ENCODE assay signal across 25 cellular contexts in the genomic region with DNA sequence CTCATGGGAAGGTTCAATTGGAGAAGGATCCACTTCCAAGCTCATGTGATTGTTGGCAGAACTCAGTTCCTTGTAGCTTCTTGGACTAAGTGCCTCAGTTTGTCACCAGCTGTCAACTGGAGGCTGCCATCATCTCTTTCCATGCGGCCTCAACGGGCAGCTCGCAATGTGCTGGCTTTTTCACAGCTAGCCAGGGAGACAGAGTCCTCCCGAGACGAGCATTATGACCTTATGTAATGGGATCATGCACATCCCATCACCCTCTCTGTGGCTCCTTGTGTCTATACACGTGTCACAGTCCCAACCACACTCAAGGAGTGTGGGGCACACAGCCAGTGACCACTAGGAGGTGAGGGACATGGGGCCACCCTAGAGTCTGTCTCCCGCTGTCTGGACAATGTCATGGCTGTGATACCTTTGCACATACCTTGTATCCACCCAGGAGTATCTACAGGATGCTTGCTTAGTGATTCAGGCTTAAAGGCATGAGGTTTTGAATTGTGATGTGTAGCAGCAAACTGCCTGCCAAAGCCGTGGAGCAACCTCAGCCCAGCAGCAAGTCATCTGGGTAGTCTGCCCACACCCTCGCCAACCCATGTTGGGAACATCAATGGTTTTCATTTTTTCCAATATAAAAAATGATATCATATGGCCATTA. TPM values are rescaled to one million over a fixed set of nuclear protein-coding genes. Genes with fewer than 3 reads are reported as not detected.
DNase-seq lines count a peak whose midpoint lies in the region; ATAC-seq and TF ChIP-seq lines count a peak whose summit lies in the region.
"Had no signal": no experiment of that assay in that cellular context is flagged by ENCODE, and none has a peak within 500 bp of the region (broad histone marks: within the 10 kb centered on the region; RNA-seq: fewer than 3 reads in every experiment).

No MANE protein-coding gene starts in this region.

- H3K27me3 Mint-ChIP-seq in stimulated activated memory B cell treated with anti-CD40 and anti-IgM and Interleukin-4, amounts not matched to agents 10 μg/mL and 1 μg/mL and 100 μg/mL, for 72 hours = peaks cover 41% of the 10 kb centered on the region

- no peak overlapping the region for H3K4me3 Mint-ChIP-seq in stimulated activated memory B cell treated with anti-CD40 and anti-IgM and Interleukin-4, amounts not matched to agents 10 μg/mL and 1 μg/mL and 100 μg/mL, for 72 hours
- H3K4me3 Mint-ChIP-seq: activated CD4-positive, alpha-beta T cell treated with anti-CD3 and anti-CD28 coated beads, Interleukin-2, amount 10 ng/mL, durations not matched to agents 24 days and 14 days; activated naive CD4-positive, alpha-beta T cell treated with anti-CD3 and anti-CD28 coated beads, Interleukin-2, amount 10 ng/mL, durations not matched to agents 7 days and 5 days; mesothelial cell of epicardium; natural killer cell; stimulated activated naive CD8-positive, alpha-beta T cell treated with anti-CD3 and anti-CD28 coated beads, Interleukin-15, amount 100 ng/mL, for 72 hours had no signal

- peaks cover 4% of the 10 kb centered on the region for H3K36me3 Mint-ChIP-seq in stimulated activated memory B cell treated with anti-CD40 and anti-IgM and Interleukin-4, amounts not matched to agents 10 μg/mL and 1 μg/mL and 100 μg/mL, for 72 hours
- H3K36me3 Mint-ChIP-seq: activated naive CD4-positive, alpha-beta T cell treated with anti-CD3 and anti-CD28 coated beads, Interleukin-2, amount 10 ng/mL, durations not matched to agents 7 days and 5 days; natural killer cell had no signal

- POLR2A ChIA-PET in RWPE1 (lab: Yijun Ruan, JAX; ENCODE audit: low non-redundant PET) = no interaction called here

- TF ChIP-seq CTCF in RWPE1 (conservative IDR thresholded peaks at IDR 0.05; ENCODE audit: low read depth) (no peak), foreskin fibroblast (IDR thresholded peaks at IDR 0.05; ENCODE audit: low read depth, low read length) (no peak)

- H3K27ac ChIP-seq in RWPE1 = no peak overlapping the region
- H3K27ac ChIP-seq: 22Rv1, parathyroid adenoma, tibial nerve had no signal

- CTCF ChIA-PET in RWPE1 (lab: Yijun Ruan, JAX) = no interaction called here

- no peak overlapping the region for H3K4me3 ChIP-seq in foreskin fibroblast (ENCODE audit: low read depth in 1 of 2, low read length in 2 of 2)
- H3K4me3 ChIP-seq: tibial nerve had no signal

- no peak overlapping the region for H3K27ac Mint-ChIP-seq in stimulated activated memory B cell treated with anti-CD40 and anti-IgM and Interleukin-4, amounts not matched to agents 10 μg/mL and 1 μg/mL and 100 μg/mL, for 72 hours
- H3K27ac Mint-ChIP-seq: activated CD4-positive, alpha-beta T cell treated with anti-CD3 and anti-CD28 coated beads, Interleukin-2, amount 10 ng/mL, durations not matched to agents 24 days and 14 days; activated naive CD4-positive, alpha-beta T cell treated with anti-CD3 and anti-CD28 coated beads, Interleukin-2, amount 10 ng/mL, durations not matched to agents 7 days and 5 days; mesothelial cell of epicardium; natural killer cell; stimulated activated naive CD8-positive, alpha-beta T cell treated with anti-CD3 and anti-CD28 coated beads, Interleukin-15, amount 100 ng/mL, for 72 hours had no signal

- no peaks in the 10 kb centered on the region for H3K4me1 Mint-ChIP-seq in stimulated activated memory B cell treated with anti-CD40 and anti-IgM and Interleukin-4, amounts not matched to agents 10 μg/mL and 1 μg/mL and 100 μg/mL, for 72 hours
- H3K4me1 Mint-ChIP-seq: activated CD4-positive, alpha-beta T cell treated with anti-CD3 and anti-CD28 coated beads, Interleukin-2, amount 10 ng/mL, durations not matched to agents 24 days and 14 days; activated naive CD4-positive, alpha-beta T cell treated with anti-CD3 and anti-CD28 coated beads, Interleukin-2, amount 10 ng/mL, durations not matched to agents 7 days and 5 days had no signal

- DNase-seq in DMS53 (lab: John Stamatoyannopoulos, UW) (peak; percentile 8), DMS53 treated with DMSO at 0.1 percent for 48 hours (lab: John Stamatoyannopoulos, UW; ENCODE audit: unreplicated experiment) (no peak), RWPE1 (ENCODE audit: low spot score) (peak; percentile 18), foreskin fibroblast (peak; percentile 10 to 19), T-helper 2 cell (no peak), left lobe of liver (ENCODE audit: low spot score) (no peak)
- DNase-seq: activated CD4-positive, alpha-beta T cell treated with anti-CD3 and anti-CD28 coated beads, Interleukin-2, amount 10 ng/mL, durations not matched to agents 24 days and 14 days; activated naive CD4-positive, alpha-beta T cell treated with anti-CD3 and anti-CD28 coated beads, Interleukin-2, amount 10 ng/mL, durations not matched to agents 7 days and 5 days; BE2C; Caco-2; natural killer cell; NCI-H1417; NCI-H2171 treated with DMSO at 0.1 percent for 48 hours; NCI-H69; Right ventricle myocardium superior; stimulated activated CD4-positive, alpha-beta T cell treated with anti-CD3 and anti-CD28 coated beads, Interleukin-2, amount 100 ng/mL, for 24 hours; stimulated activated naive CD8-positive, alpha-beta T cell treated with anti-CD3 and anti-CD28 coated beads, Interleukin-15, amount 100 ng/mL, for 72 hours had no signal

- peak; percentile 37 for ATAC-seq in stimulated activated memory B cell treated with anti-CD40 and anti-IgM and Interleukin-4, amounts not matched to agents 10 μg/mL and 1 μg/mL and 100 μg/mL, for 72 hours
- no peak for ATAC-seq in left lobe of liver
- ATAC-seq in HG03280 (IDR thresholded peaks at IDR 0.05; ENCODE audit: unreplicated experiment) = no peak
- ATAC-seq: HCT116; HepG2; natural killer cell; stimulated activated naive CD8-positive, alpha-beta T cell treated with anti-CD3 and anti-CD28 coated beads, Interleukin-15, amount 100 ng/mL, for 72 hours had no signal

- peaks cover 6% of the 10 kb centered on the region for H3K9me3 Mint-ChIP-seq in stimulated activated memory B cell treated with anti-CD40 and anti-IgM and Interleukin-4, amounts not matched to agents 10 μg/mL and 1 μg/mL and 100 μg/mL, for 72 hours
- H3K9me3 Mint-ChIP-seq: activated CD4-positive, alpha-beta T cell treated with anti-CD3 and anti-CD28 coated beads, Interleukin-2, amount 10 ng/mL, durations not matched to agents 24 days and 14 days; activated naive CD4-positive, alpha-beta T cell treated with anti-CD3 and anti-CD28 coated beads, Interleukin-2, amount 10 ng/mL, durations not matched to agents 7 days and 5 days had no signal

RNA-seq across cellular contexts. Expression of a gene that starts 3.9 kb away (rescaled TPM):
- not detected for total RNA-seq in left lobe of liver
- total RNA-seq: activated CD4-positive, alpha-beta T cell treated with anti-CD3 and anti-CD28 coated beads, Interleukin-2, amount 10 ng/mL, durations not matched to agents 24 days and 14 days; Caco-2; HepG2; mesothelial cell of epicardium; natural killer cell; Right ventricle myocardium superior; tibial nerve had no signal

RNA-seq across cellular contexts. Expression of a gene that starts 4.2 kb away (rescaled TPM):
- not detected for total RNA-seq in left lobe of liver
- total RNA-seq: activated CD4-positive, alpha-beta T cell treated with anti-CD3 and anti-CD28 coated beads, Interleukin-2, amount 10 ng/mL, durations not matched to agents 24 days and 14 days; Caco-2; HepG2; mesothelial cell of epicardium; natural killer cell; Right ventricle myocardium superior; tibial nerve had no signal

RNA-seq across cellular contexts. Expression of a gene that starts 15.7 kb away (rescaled TPM):
- not detected for total RNA-seq in left lobe of liver
- total RNA-seq: activated CD4-positive, alpha-beta T cell treated with anti-CD3 and anti-CD28 coated beads, Interleukin-2, amount 10 ng/mL, durations not matched to agents 24 days and 14 days; Caco-2; HepG2; mesothelial cell of epicardium; natural killer cell; Right ventricle myocardium superior; tibial nerve had no signal

RNA-seq across cellular contexts. Expression of a gene that starts 15.8 kb away (rescaled TPM):
- not detected for total RNA-seq in left lobe of liver
- total RNA-seq: activated CD4-positive, alpha-beta T cell treated with anti-CD3 and anti-CD28 coated beads, Interleukin-2, amount 10 ng/mL, durations not matched to agents 24 days and 14 days; Caco-2; HepG2; mesothelial cell of epicardium; natural killer cell; Right ventricle myocardium superior; tibial nerve had no signal

RNA-seq across cellular contexts. Expression of a gene that starts 22.7 kb away (rescaled TPM):
- not detected for total RNA-seq in left lobe of liver
- total RNA-seq: activated CD4-positive, alpha-beta T cell treated with anti-CD3 and anti-CD28 coated beads, Interleukin-2, amount 10 ng/mL, durations not matched to agents 24 days and 14 days; Caco-2; HepG2; mesothelial cell of epicardium; natural killer cell; Right ventricle myocardium superior; tibial nerve had no signal

Comparison
In these comparisons a context has a peak if more than half of its experiments do, and no peak if none do; other contexts are left out.
1. DNase-seq: peak in DMS53 (single experiment), RWPE1 (single experiment) and foreskin fibroblast (2 of 2); none in DMS53 treated with DMSO at 0.1 percent for 48 hours (single experiment), T-helper 2 cell (0 of 5) and left lobe of liver (single experiment).